In the genomic region with DNA sequence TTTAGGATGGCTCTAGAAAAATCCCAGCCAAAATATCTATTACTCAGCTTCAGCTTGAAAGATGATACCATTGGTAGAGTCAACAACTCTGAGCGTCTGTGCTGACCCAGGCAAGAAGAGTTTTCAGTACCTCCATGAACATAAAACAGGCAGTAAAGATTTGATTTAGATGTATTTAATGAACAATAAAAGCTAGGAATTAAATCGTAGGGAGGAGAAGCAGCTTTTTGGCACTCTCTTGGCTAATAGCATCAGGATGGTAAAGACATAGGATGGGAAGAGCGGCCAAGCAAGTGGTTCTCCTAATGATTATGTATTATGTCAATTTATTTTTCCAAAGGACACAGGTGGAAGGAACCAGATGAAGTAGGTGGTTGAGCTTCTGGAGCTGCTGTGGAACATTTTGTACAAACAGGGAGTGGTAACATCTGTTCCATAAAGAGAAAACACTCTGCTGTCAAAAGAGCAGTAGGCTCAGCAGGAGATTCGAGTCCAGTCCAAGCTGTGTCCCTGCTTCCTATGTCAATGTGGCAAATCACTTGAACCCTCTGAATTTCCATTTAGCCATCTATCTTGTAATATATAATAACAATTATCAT, we compare ENCODE assay signal across 17 cellular contexts.
A peak's percentile ranks its signal among the peaks of the same experiment; 100 is the strongest.
DNase-seq lines count a peak whose midpoint lies in the region; ATAC-seq and TF ChIP-seq lines count a peak whose summit lies in the region.
"Had no signal": no experiment of that assay in that cellular context is flagged by ENCODE, and none has a peak within 500 bp of the region (broad histone marks: within the 10 kb centered on the region; RNA-seq: fewer than 3 reads in every experiment).

No MANE protein-coding gene starts in this region.

- no peaks in the 10 kb centered on the region for H3K9me2 ChIP-seq in SK-N-SH

- TF ChIP-seq CTCF in IMR-90 (conservative IDR thresholded peaks at IDR 0.05; ENCODE audit: low read depth, low read length) (no peak), SK-N-SH (IDR thresholded peaks at IDR 0.05) (no peak), CD14-positive monocyte (IDR thresholded peaks at IDR 0.05) (no peak), esophagus muscularis mucosa (IDR thresholded peaks at IDR 0.05) (no peak)

- peaks cover 12% of the 10 kb centered on the region for H3F3A ChIP-seq in SK-N-SH (replicated peaks; ENCODE audit: insufficient read depth)

- H2BK5ac ChIP-seq in IMR-90 (ENCODE audit: low read depth, low read length, poor library complexity, severe bottlenecking) = peak overlapping the region; percentile 89

- H3K27ac Mint-ChIP-seq in CD14-positive monocyte = peak overlapping the region in 1 of 7 donors; percentile 0
- no peak overlapping the region for H3K27ac Mint-ChIP-seq in T-helper 17 cell
- H3K27ac Mint-ChIP-seq: dendritic cell treated with granulocyte-macrophage colony-stimulating factor and Interleukin-4, amounts not matched to agents 40 ng/mL and 50 ng/mL, for 4 days had no signal

- H2BK120ac ChIP-seq in IMR-90 (ENCODE audit: low read depth, low read length) = peak overlapping the region; percentile 88

- in situ Hi-C loops in IMR-90 (cut with MboI; ENCODE audit: low sequenced_read_pairs) = no loop called here

- H2AFZ ChIP-seq in IMR-90 (replicated peaks; ENCODE audit: low read length, poor library complexity) (no peak overlapping the region), SK-N-SH (ENCODE audit: low read depth) (0 out of 2 replicates have a peak overlapping the region, but pooled peaks have one; percentile 17)

- H3K36me3 ChIP-seq in IMR-90 (ENCODE audit: control insufficient read depth, insufficient read depth, low read length) (no peaks in the 10 kb centered on the region), SK-N-SH (replicated peaks in 1 of 2; ENCODE audit: control insufficient read depth in 1 of 2, insufficient read depth in 2 of 2, low read length in 1 of 2) (no peaks in the 10 kb centered on the region), esophagus muscularis mucosa (no peaks in the 10 kb centered on the region)

- H4K20me1 ChIP-seq in IMR-90 (ENCODE audit: insufficient read depth, low read length) = no peaks in the 10 kb centered on the region; the same call in 1 of the 2 replicates
- no peaks in the 10 kb centered on the region; the same call in 1 of the 2 replicates for H4K20me1 ChIP-seq in SK-N-SH (ENCODE audit: insufficient read depth)

- peaks cover 0 to 2% (median 0%) of the 10 kb centered on the region in 3 donors for H3K27me3 Mint-ChIP-seq in CD14-positive monocyte (ENCODE audit: low read depth in 3 of 3)
- H3K27me3 Mint-ChIP-seq in T-helper 17 cell = no peaks in the 10 kb centered on the region
- H3K27me3 Mint-ChIP-seq: dendritic cell treated with granulocyte-macrophage colony-stimulating factor and Interleukin-4, amounts not matched to agents 40 ng/mL and 50 ng/mL, for 4 days had no signal

- no peak overlapping the region for H2AK9ac ChIP-seq in IMR-90 (replicated peaks; ENCODE audit: low read depth, low read length, poor library complexity)

- H4K8ac ChIP-seq in IMR-90 (ENCODE audit: low read depth in 2 of 2, low read length in 2 of 2) = no peak overlapping the region

- TF ChIP-seq POLR2A in IMR-90 (IDR thresholded peaks at IDR 0.05; ENCODE audit: low read depth, low read length) (no peak), esophagus muscularis mucosa (IDR thresholded peaks at IDR 0.05; ENCODE audit: low read depth) (no peak)

- no peak overlapping the region for H3K27ac ChIP-seq in IMR-90 (ENCODE audit: insufficient read depth, low read length)
- H3K27ac ChIP-seq in SK-N-SH (ENCODE audit: low read depth in 2 of 2, low read length in 1 of 2) = peak overlapping the region in 1 of 2 experiments; percentile 51; a peak in 2 of 4 replicates
- H3K27ac ChIP-seq in esophagus muscularis mucosa (replicated peaks in 1 of 4) = no peak overlapping the region

- peak; percentile 48 for DNase-seq in DMS 273 (lab: John Stamatoyannopoulos, UW; ENCODE audit: unreplicated experiment)
- DNase-seq in IMR-90 = peak; percentile 78
- DNase-seq in SK-N-SH = no peak
- peak; percentile 61 for DNase-seq in left kidney (ENCODE audit: low read depth, low spot score)
- DNase-seq in CD14-positive monocyte (ENCODE audit: low spot score) = no peak
- no peak for DNase-seq in T-helper 17 cell
- DNase-seq in esophagus muscularis mucosa (ENCODE audit: extremely low spot score) = no peak
- DNase-seq: activated effector memory CD4-positive, alpha-beta T cell treated with anti-CD3 and anti-CD28 coated beads, Interleukin-2, amount 50 U/mL, for 16 hours; AML-193; aorta; erythroblast; kidney; mesendoderm; SHP77 had no signal

- peaks cover 19% of the 10 kb centered on the region for H3K4me1 ChIP-seq in IMR-90 (ENCODE audit: control insufficient read depth, insufficient read depth, low read length)
- peaks cover 12 to 28% of the 10 kb centered on the region in 2 experiments; a peak in 3 of 4 replicates for H3K4me1 ChIP-seq in SK-N-SH (ENCODE audit: control insufficient read depth in 1 of 2, insufficient read depth in 2 of 2, low read depth in 1 of 2, low read length in 1 of 2)
- peaks cover 0 to 13% (median 9%) of the 10 kb centered on the region in 4 donors for H3K4me1 ChIP-seq in esophagus muscularis mucosa

- no TSS peak for BruUV-seq in IMR-90 (replicated peaks; lab: Mats Ljungman, UMichigan)

- H3K36me3 Mint-ChIP-seq in CD14-positive monocyte = no peaks in the 10 kb centered on the region
- H3K36me3 Mint-ChIP-seq in T-helper 17 cell (ENCODE audit: low read depth) = no peaks in the 10 kb centered on the region

- H3K79me2 ChIP-seq in SK-N-SH (ENCODE audit: insufficient read depth) = no peaks in the 10 kb centered on the region

- H2AK5ac ChIP-seq in IMR-90 (ENCODE audit: low read depth, low read length) = peak overlapping the region; percentile 24; the same call in 1 of the 2 replicates

- peak overlapping the region; percentile 17 for H3K4ac ChIP-seq in IMR-90 (ENCODE audit: low read depth, low read length)

- H3K4me1 Mint-ChIP-seq in CD14-positive monocyte (no peaks in the 10 kb centered on the region), T-helper 17 cell (no peaks in the 10 kb centered on the region)

- H3K9ac ChIP-seq in IMR-90 (ENCODE audit: low read depth, low read length) = no peak overlapping the region
- no peak overlapping the region for H3K9ac ChIP-seq in SK-N-SH

- peaks cover 0 to 13% (median 3%) of the 10 kb centered on the region in 7 donors for H3K9me3 Mint-ChIP-seq in CD14-positive monocyte
- H3K9me3 Mint-ChIP-seq: neural crest cell had no signal

- no peak overlapping the region for H3K56ac ChIP-seq in IMR-90 (ENCODE audit: extremely low read depth, insufficient read depth, low read length)

- H3K9me3 ChIP-seq in IMR-90 (ENCODE audit: control insufficient read depth, insufficient read depth, low read length) = no peaks in the 10 kb centered on the region
- no peaks in the 10 kb centered on the region for H3K9me3 ChIP-seq in SK-N-SH
- H3K9me3 ChIP-seq in T-helper 17 cell (ENCODE audit: control insufficient read depth, low read length, poor library complexity, severe bottlenecking) = no peaks in the 10 kb centered on the region
- no peaks in the 10 kb centered on the region for H3K9me3 ChIP-seq in esophagus muscularis mucosa

- CTCF ChIA-PET in IMR-90 (lab: Yijun Ruan, JAX) = interaction anchor here (0.6 to 1.6 kb wide), 2 partner anchors 45 to 48 kb away, joined by 3 read pairs; no protein-coding TSS in a partner anchor
- CTCF ChIA-PET in SK-N-SH (lab: Yijun Ruan, JAX) = no interaction called here

- ATAC-seq in IMR-90 (ENCODE audit: low read depth) = peak; percentile 77
- ATAC-seq in GM21737 (IDR thresholded peaks at IDR 0.05; ENCODE audit: unreplicated experiment) = no peak
- ATAC-seq in T-helper 17 cell = no peak

- H3K79me1 ChIP-seq in IMR-90 (ENCODE audit: low read depth in 1 of 2, low read length in 2 of 2) = peaks cover 0 to 3% of the 10 kb centered on the region in 2 experiments; a peak in 1 of 4 replicates

- peak overlapping the region; percentile 58; the same call in 1 of the 2 replicates for H3K18ac ChIP-seq in IMR-90 (ENCODE audit: low read depth, low read length)

- intact Hi-C loops in IMR-90 (cut with micrococcal nuclease) = loop anchor here (5.0 kb wide), 1 partner anchor 80 kb away; no protein-coding TSS in a partner anchor
- intact Hi-C loops in CD14-positive monocyte (cut with micrococcal nuclease) = no loop called here
- intact Hi-C loops in esophagus muscularis mucosa (cut with DNase I) = no loop called here

- H3K4me3 ChIP-seq in IMR-90 (ENCODE audit: insufficient read depth, low read depth, low read length) = no peak overlapping the region
- no peak overlapping the region for H3K4me3 ChIP-seq in SK-N-SH (ENCODE audit: low read depth in 2 of 2, low read length in 1 of 2)
- no peak overlapping the region for H3K4me3 ChIP-seq in esophagus muscularis mucosa

- H4K5ac ChIP-seq in IMR-90 (ENCODE audit: low read depth, low read length) = peak overlapping the region; percentile 4; the same call in 1 of the 2 replicates

- POLR2A ChIA-PET in IMR-90 (lab: Charles Lee; ENCODE audit: unreplicated experiment) = no interaction called here
- POLR2A ChIA-PET in SK-N-SH (lab: Yijun Ruan, JAX) = no interaction called here

- H2BK15ac ChIP-seq in IMR-90 (ENCODE audit: low read depth, low read length) = peak overlapping the region; percentile 73; the same call in 2 of the 3 replicates

- no peaks in the 10 kb centered on the region for H3K27me3 ChIP-seq in IMR-90 (ENCODE audit: control insufficient read depth, insufficient read depth, low read length)
- no peaks in the 10 kb centered on the region for H3K27me3 ChIP-seq in SK-N-SH (ENCODE audit: insufficient read depth)
- H3K27me3 ChIP-seq in esophagus muscularis mucosa = no peaks in the 10 kb centered on the region

- H4K91ac ChIP-seq in IMR-90 (ENCODE audit: insufficient read depth, low read depth, low read length) = peak overlapping the region; percentile 45

- dilution Hi-C loops in IMR-90 (cut with HindIII; ENCODE audit: low sequenced_read_pairs, unreplicated experiment) = no loop called here

- 0 out of 2 replicates have a peak overlapping the region, but pooled peaks have one; percentile 15 for H3K14ac ChIP-seq in IMR-90 (replicated peaks; ENCODE audit: low read depth, low read length)

- H3K4me2 ChIP-seq in IMR-90 (ENCODE audit: low read depth, low read length) (peak overlapping the region; percentile 15; the same call in 1 of the 2 replicates), SK-N-SH (peak overlapping the region; percentile 63)

- peak overlapping the region; percentile 95 for H2BK20ac ChIP-seq in IMR-90 (ENCODE audit: low read depth, low read length)

- WGBS in IMR-90 (ENCODE audit: extremely low coverage in 2 of 2, insufficient read length in 1 of 2), 2 experiments = no CpG with 5 or more reads among the region's 4 CpGs
- WGBS in SK-N-SH (ENCODE audit: low lambda C conversion rate) = 69% methylated on average over 4 of the region's 4 CpGs
- 84% methylated on average over 4 of the region's 4 CpGs for WGBS in esophagus muscularis mucosa

- H3K4me3 Mint-ChIP-seq in CD14-positive monocyte (no peak overlapping the region), T-helper 17 cell (no peak overlapping the region)
- H3K4me3 Mint-ChIP-seq: dendritic cell treated with granulocyte-macrophage colony-stimulating factor and Interleukin-4, amounts not matched to agents 40 ng/mL and 50 ng/mL, for 4 days; neural crest cell had no signal

- peaks cover 13% of the 10 kb centered on the region for H3K9me1 ChIP-seq in IMR-90 (ENCODE audit: insufficient read depth, low read length)

- TF ChIP-seq RAD21 in IMR-90 (IDR thresholded peaks at IDR 0.05; ENCODE audit: low read length) (no peak), SK-N-SH (IDR thresholded peaks at IDR 0.05; ENCODE audit: low read length) (no peak)

- H3K23ac ChIP-seq in IMR-90 (ENCODE audit: low read depth, low read length) = no peak overlapping the region

- no peak for TF ChIP-seq EP300 in SK-N-SH (IDR thresholded peaks at IDR 0.05; ENCODE audit: borderline replicate concordance in 1 of 2, low read depth in 1 of 2, low read length in 1 of 2)
- TF ChIP-seq EP300 in esophagus muscularis mucosa (IDR thresholded peaks at IDR 0.05) = no peak

Comparison
In these comparisons a context has a peak if more than half of its experiments do, and no peak if none do; other contexts are left out.
1. DNase-seq: peak in DMS 273 (single experiment), IMR-90 (single experiment) and left kidney (single experiment); none in SK-N-SH (single experiment), CD14-positive monocyte (single experiment), T-helper 17 cell (0 of 3) and esophagus muscularis mucosa (single experiment).